ENCODE assay signal across 18 cellular contexts in the genomic region with DNA sequence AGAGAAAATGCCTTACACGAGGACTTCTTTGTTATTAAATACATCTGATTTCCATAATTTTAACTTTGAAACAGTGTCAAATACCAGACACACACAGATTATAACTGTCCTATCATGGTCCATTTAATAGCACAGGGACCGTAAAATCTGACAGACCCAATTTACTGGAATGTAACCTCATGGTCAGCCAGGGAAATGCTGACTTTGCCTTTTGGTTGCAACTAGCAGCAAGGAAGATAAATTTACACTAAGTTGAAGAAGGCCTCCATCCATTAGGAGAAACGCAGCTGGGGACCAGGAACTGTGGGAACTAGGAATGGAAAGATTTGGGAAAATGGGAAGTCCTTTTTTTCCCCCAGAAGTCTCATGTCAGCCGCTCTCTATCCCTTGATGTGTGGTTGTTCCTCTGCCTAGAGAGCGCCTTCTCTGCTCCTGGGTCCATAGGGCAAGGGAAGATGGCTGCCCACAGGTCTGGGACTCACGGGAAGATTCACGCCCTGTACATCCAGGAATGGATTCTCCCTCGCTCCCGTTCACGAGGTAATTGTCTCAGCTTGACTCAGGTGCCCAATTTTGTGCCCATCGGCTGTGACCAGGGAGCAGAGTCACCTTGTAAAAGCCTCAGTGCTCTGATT.
DNase-seq lines count a peak whose midpoint lies in the region; ATAC-seq, FAIRE-seq and TF ChIP-seq lines count a peak whose summit lies in the region.
"Had no signal": no experiment of that assay in that cellular context is flagged by ENCODE, and none has a peak within 500 bp of the region (broad histone marks: within the 10 kb centered on the region; RNA-seq: fewer than 3 reads in every experiment).

No MANE protein-coding gene starts in this region.

- H3K79me2 ChIP-seq in neural progenitor cell (ENCODE audit: low read depth): no peaks in the 10 kb centered on the region

- H3K4ac ChIP-seq in IMR-90 (ENCODE audit: low read depth, low read length): no peak overlapping the region

- no peak overlapping the region for H3K4me3 ChIP-seq in IMR-90 (ENCODE audit: insufficient read depth, low read depth, low read length)
- H3K4me3 ChIP-seq in neural progenitor cell: no peak overlapping the region

- H3K9me3 ChIP-seq in IMR-90 (ENCODE audit: control insufficient read depth, insufficient read depth, low read length) (no peaks in the 10 kb centered on the region), neural progenitor cell (ENCODE audit: low read depth) (no peaks in the 10 kb centered on the region)

- intact Hi-C loops in IMR-90 (cut with micrococcal nuclease): no loop called here
- intact Hi-C loops in activated T-helper 1 cell treated with anti-CD3 and anti-CD28 coated beads, Interleukin-12 subunit alpha, Interleukin-12 subunit beta, Interleukin-2, Interleukin-4 antibody, amounts not matched to agents 30 ng/mL and 10 ng/mL and 1 ng/mL, durations not matched to agents 14 hours and 24 hours and 36 hours (cut with micrococcal nuclease): no loop called here

- no peak overlapping the region for H4K91ac ChIP-seq in IMR-90 (ENCODE audit: insufficient read depth, low read depth, low read length)

- peaks cover 12% of the 10 kb centered on the region for H3K4me1 Mint-ChIP-seq in neural progenitor cell
- no peaks in the 10 kb centered on the region for H3K4me1 Mint-ChIP-seq in activated naive CD8-positive, alpha-beta T cell treated with anti-CD3 and anti-CD28 coated beads for 36 hours
- H3K4me1 Mint-ChIP-seq in activated T-helper 1 cell treated with anti-CD3 and anti-CD28 coated beads, Interleukin-12 subunit alpha, Interleukin-12 subunit beta, Interleukin-2, Interleukin-4 antibody, amounts not matched to agents 30 ng/mL and 10 ng/mL and 1 ng/mL, durations not matched to agents 14 hours and 24 hours and 36 hours (ENCODE audit: low read depth): peaks cover 6% of the 10 kb centered on the region
- H3K4me1 Mint-ChIP-seq: CD14-positive monocyte; CD4-positive, alpha-beta memory T cell; IgD-negative memory B cell had no signal

- BruUV-seq in IMR-90 (replicated peaks; lab: Mats Ljungman, UMichigan): no TSS peak

- H3K9ac ChIP-seq in IMR-90 (ENCODE audit: low read depth, low read length) (no peak overlapping the region), neural progenitor cell (no peak overlapping the region)

- DNase-seq in GM12891 (ENCODE audit: insufficient read length, low spot score) (no peak), IMR-90 (no peak), neural progenitor cell (ENCODE audit: low spot score) (no peak)
- DNase-seq in activated naive CD8-positive, alpha-beta T cell treated with anti-CD3 and anti-CD28 coated beads for 36 hours: no peak
- DNase-seq in activated T-helper 1 cell treated with anti-CD3 and anti-CD28 coated beads, Interleukin-12 subunit alpha, Interleukin-12 subunit beta, Interleukin-2, Interleukin-4 antibody, amounts not matched to agents 30 ng/mL and 10 ng/mL and 1 ng/mL, durations not matched to agents 14 hours and 24 hours and 36 hours (ENCODE audit: low spot score): no peak
- DNase-seq: AML-193, DMS153, DMS79, GF-D8, HCEC 1CT, HFFc6, KG1 had no signal

- TF ChIP-seq POLR2A in GM12891 (IDR thresholded peaks at IDR 0.05; ENCODE audit: low read depth, low read length) (no peak), IMR-90 (IDR thresholded peaks at IDR 0.05; ENCODE audit: low read depth, low read length) (no peak)

- peaks cover 9% of the 10 kb centered on the region for H3F3A ChIP-seq in neural progenitor cell (ENCODE audit: low read depth)

- no peak overlapping the region for H4K5ac ChIP-seq in IMR-90 (ENCODE audit: low read depth, low read length)

- no peak overlapping the region for H2AK5ac ChIP-seq in IMR-90 (ENCODE audit: low read depth, low read length)

- H3K9me1 ChIP-seq in IMR-90 (ENCODE audit: insufficient read depth, low read length): peaks cover 3% of the 10 kb centered on the region

- H3K4me3 Mint-ChIP-seq in neural progenitor cell: no peak overlapping the region
- no peak overlapping the region for H3K4me3 Mint-ChIP-seq in activated naive CD8-positive, alpha-beta T cell treated with anti-CD3 and anti-CD28 coated beads for 36 hours
- no peak overlapping the region for H3K4me3 Mint-ChIP-seq in activated T-helper 1 cell treated with anti-CD3 and anti-CD28 coated beads, Interleukin-12 subunit alpha, Interleukin-12 subunit beta, Interleukin-2, Interleukin-4 antibody, amounts not matched to agents 30 ng/mL and 10 ng/mL and 1 ng/mL, durations not matched to agents 14 hours and 24 hours and 36 hours
- H3K4me3 Mint-ChIP-seq: CD14-positive monocyte; CD4-positive, alpha-beta memory T cell; HFFc6; IgD-negative memory B cell had no signal

- no peak overlapping the region for H2AK9ac ChIP-seq in IMR-90 (replicated peaks; ENCODE audit: low read depth, low read length, poor library complexity)

- H3K27me3 ChIP-seq in IMR-90 (ENCODE audit: control insufficient read depth, insufficient read depth, low read length): no peaks in the 10 kb centered on the region
- no peaks in the 10 kb centered on the region for H3K27me3 ChIP-seq in neural progenitor cell

- no peak overlapping the region for H4K8ac ChIP-seq in IMR-90 (ENCODE audit: low read depth in 2 of 2, low read length in 2 of 2)

- POLR2A ChIA-PET in IMR-90 (lab: Charles Lee; ENCODE audit: unreplicated experiment): no interaction called here

- in situ Hi-C loops in IMR-90 (cut with MboI; ENCODE audit: low sequenced_read_pairs): no loop called here

- peaks cover 4% of the 10 kb centered on the region for H3K27me3 Mint-ChIP-seq in neural progenitor cell (ENCODE audit: insufficient read depth, low read depth)
- H3K27me3 Mint-ChIP-seq in activated naive CD8-positive, alpha-beta T cell treated with anti-CD3 and anti-CD28 coated beads for 36 hours: peaks cover 17% of the 10 kb centered on the region
- H3K27me3 Mint-ChIP-seq in activated T-helper 1 cell treated with anti-CD3 and anti-CD28 coated beads, Interleukin-12 subunit alpha, Interleukin-12 subunit beta, Interleukin-2, Interleukin-4 antibody, amounts not matched to agents 30 ng/mL and 10 ng/mL and 1 ng/mL, durations not matched to agents 14 hours and 24 hours and 36 hours (ENCODE audit: insufficient read depth): peaks cover 20% of the 10 kb centered on the region

- peak overlapping the region; percentile 68 for H2AFZ ChIP-seq in IMR-90 (replicated peaks; ENCODE audit: low read length, poor library complexity)
- H2AFZ ChIP-seq in neural progenitor cell (replicated peaks): peak overlapping the region; percentile 47

- WGBS in IMR-90 (ENCODE audit: extremely low coverage in 2 of 2, insufficient read length in 1 of 2), 2 experiments: 91% methylated on average over 6 of the region's 11 CpGs; no CpG with 5 or more reads in 1 of the 2 experiments

- TF ChIP-seq RAD21 in IMR-90 (IDR thresholded peaks at IDR 0.05; ENCODE audit: low read length): no peak

- TF ChIP-seq CTCF in IMR-90 (conservative IDR thresholded peaks at IDR 0.05; ENCODE audit: low read depth, low read length): no peak
- no peak for TF ChIP-seq CTCF in neural progenitor cell (IDR thresholded peaks at IDR 0.05)

- FAIRE-seq in GM12891 (lab: Jason Lieb, UNC): peak; percentile 23
- FAIRE-seq: H54 had no signal

- no peak overlapping the region for H2BK120ac ChIP-seq in IMR-90 (ENCODE audit: low read depth, low read length)

- H3K18ac ChIP-seq in IMR-90 (ENCODE audit: low read depth, low read length): no peak overlapping the region

- no peak overlapping the region for H3K23ac ChIP-seq in IMR-90 (ENCODE audit: low read depth, low read length)

- no peak overlapping the region for H3K27ac Mint-ChIP-seq in neural progenitor cell
- no peak overlapping the region for H3K27ac Mint-ChIP-seq in activated naive CD8-positive, alpha-beta T cell treated with anti-CD3 and anti-CD28 coated beads for 36 hours
- H3K27ac Mint-ChIP-seq in activated T-helper 1 cell treated with anti-CD3 and anti-CD28 coated beads, Interleukin-12 subunit alpha, Interleukin-12 subunit beta, Interleukin-2, Interleukin-4 antibody, amounts not matched to agents 30 ng/mL and 10 ng/mL and 1 ng/mL, durations not matched to agents 14 hours and 24 hours and 36 hours: no peak overlapping the region
- H3K27ac Mint-ChIP-seq: CD14-positive monocyte; CD4-positive, alpha-beta memory T cell; HFFc6; IgD-negative memory B cell had no signal

- no peak overlapping the region for H2BK5ac ChIP-seq in IMR-90 (ENCODE audit: low read depth, low read length, poor library complexity, severe bottlenecking)

- ATAC-seq in IMR-90 (ENCODE audit: low read depth) (no peak), GM19452 (IDR thresholded peaks at IDR 0.05; ENCODE audit: unreplicated experiment) (no peak)

- H3K4me1 ChIP-seq in IMR-90 (ENCODE audit: control insufficient read depth, insufficient read depth, low read length) (no peaks in the 10 kb centered on the region), neural progenitor cell (peaks cover 22% of the 10 kb centered on the region)

- H2BK15ac ChIP-seq in IMR-90 (ENCODE audit: low read depth, low read length): no peak overlapping the region

- dilution Hi-C loops in IMR-90 (cut with HindIII; ENCODE audit: low sequenced_read_pairs, unreplicated experiment): no loop called here

- H3K9me3 Mint-ChIP-seq in neural progenitor cell: no peaks in the 10 kb centered on the region
- no peaks in the 10 kb centered on the region for H3K9me3 Mint-ChIP-seq in activated naive CD8-positive, alpha-beta T cell treated with anti-CD3 and anti-CD28 coated beads for 36 hours
- no peaks in the 10 kb centered on the region for H3K9me3 Mint-ChIP-seq in activated T-helper 1 cell treated with anti-CD3 and anti-CD28 coated beads, Interleukin-12 subunit alpha, Interleukin-12 subunit beta, Interleukin-2, Interleukin-4 antibody, amounts not matched to agents 30 ng/mL and 10 ng/mL and 1 ng/mL, durations not matched to agents 14 hours and 24 hours and 36 hours
- H3K9me3 Mint-ChIP-seq: CD4-positive, alpha-beta memory T cell; HFFc6; IgD-negative memory B cell had no signal

- H3K56ac ChIP-seq in IMR-90 (ENCODE audit: extremely low read depth, insufficient read depth, low read length): no peak overlapping the region

- H3K36me3 ChIP-seq in IMR-90 (ENCODE audit: control insufficient read depth, insufficient read depth, low read length) (no peaks in the 10 kb centered on the region), neural progenitor cell (no peaks in the 10 kb centered on the region)

- CTCF ChIA-PET in IMR-90 (lab: Yijun Ruan, JAX): interaction anchor here (0.9 kb wide), 1 partner anchor 29 kb away, joined by 4 read pairs; no protein-coding TSS in a partner anchor

- no peak overlapping the region for H3K14ac ChIP-seq in IMR-90 (replicated peaks; ENCODE audit: low read depth, low read length)

- no peaks in the 10 kb centered on the region for H3K79me1 ChIP-seq in IMR-90 (ENCODE audit: low read depth in 1 of 2, low read length in 2 of 2)

- H4K20me1 ChIP-seq in IMR-90 (ENCODE audit: insufficient read depth, low read length): no peaks in the 10 kb centered on the region
- H4K20me1 ChIP-seq in neural progenitor cell (ENCODE audit: low read depth): no peaks in the 10 kb centered on the region

- H3K4me2 ChIP-seq in IMR-90 (ENCODE audit: low read depth, low read length) (no peak overlapping the region), neural progenitor cell (no peak overlapping the region)

- no peak overlapping the region for H2BK20ac ChIP-seq in IMR-90 (ENCODE audit: low read depth, low read length)

- H3K27ac ChIP-seq in IMR-90 (ENCODE audit: insufficient read depth, low read length) (no peak overlapping the region), neural progenitor cell (no peak overlapping the region)
- H3K27ac ChIP-seq: HL-60 had no signal

- H3K36me3 Mint-ChIP-seq in neural progenitor cell: no peaks in the 10 kb centered on the region
- H3K36me3 Mint-ChIP-seq in activated naive CD8-positive, alpha-beta T cell treated with anti-CD3 and anti-CD28 coated beads for 36 hours: no peaks in the 10 kb centered on the region
- no peaks in the 10 kb centered on the region for H3K36me3 Mint-ChIP-seq in activated T-helper 1 cell treated with anti-CD3 and anti-CD28 coated beads, Interleukin-12 subunit alpha, Interleukin-12 subunit beta, Interleukin-2, Interleukin-4 antibody, amounts not matched to agents 30 ng/mL and 10 ng/mL and 1 ng/mL, durations not matched to agents 14 hours and 24 hours and 36 hours (ENCODE audit: low read depth)
- H3K36me3 Mint-ChIP-seq: CD14-positive monocyte; CD4-positive, alpha-beta memory T cell; IgD-negative memory B cell had no signal
